ENCODE assay signal across 32 cellular contexts in genomic region chr5:94017579-94017978, GRCh38.
DNase-seq lines count a peak whose midpoint lies in the region; ATAC-seq and TF ChIP-seq lines count a peak whose summit lies in the region.
"Had no signal": no experiment of that assay in that cellular context is flagged by ENCODE, and none has a peak within 500 bp of the region (broad histone marks: within the 10 kb centered on the region; RNA-seq: fewer than 3 reads in every experiment).

No MANE protein-coding gene starts in this region.

- no peaks in the 10 kb centered on the region; the same call in 1 of the 2 replicates for H3K79me2 ChIP-seq in GM23248 (ENCODE audit: insufficient read depth)

- no peaks in the 10 kb centered on the region for H3K36me3 ChIP-seq in GM23248 (ENCODE audit: low read depth)
- H3K36me3 ChIP-seq in MG63 = peaks cover 45% of the 10 kb centered on the region
- H3K36me3 ChIP-seq in Peyer's patch = no peaks in the 10 kb centered on the region
- H3K36me3 ChIP-seq: colonic mucosa, HAP-1, lower lobe of right lung, neural progenitor cell, thyroid gland had no signal

- H3K27ac Mint-ChIP-seq in activated naive CD8-positive, alpha-beta T cell treated with anti-CD3 and anti-CD28 coated beads, Interleukin-2, amount 50 U/mL, for 24 hours = no peak overlapping the region
- H3K27ac Mint-ChIP-seq: activated CD4-positive, alpha-beta memory T cell treated with anti-CD3 and anti-CD28 coated beads for 36 hours; activated naive CD8-positive, alpha-beta T cell treated with anti-CD3 and anti-CD28 coated beads for 36 hours; activated T-helper 17 cell treated with anti-CD3 and anti-CD28 coated beads, Interleukin-2, amount 50 U/mL, for 72 hours; CD4-positive, alpha-beta T cell; neural progenitor cell; stimulated activated naive CD8-positive, alpha-beta T cell treated with anti-CD3 and anti-CD28 coated beads, Interleukin-15, Interleukin-2, amounts not matched to agents 100 ng/mL and 50 ng/mL, for 24 hours had no signal

- 70 to 84% methylated on average over 2 of the region's 2 CpGs for WGBS in GM23248 (ENCODE audit: low coverage in 1 of 2, low lambda C conversion rate in 2 of 2, missing lambda C conversion rate in 2 of 2), 2 experiments

- H4K20me1 ChIP-seq in GM23248 (ENCODE audit: insufficient read depth) = no peaks in the 10 kb centered on the region

- TF ChIP-seq CTCF in cardiac fibroblast (IDR thresholded peaks at IDR 0.05; ENCODE audit: low read depth, low read length) (no peak), Peyer's patch (IDR thresholded peaks at IDR 0.05) (no peak)

- no peak for ATAC-seq in activated naive CD8-positive, alpha-beta T cell treated with anti-CD3 and anti-CD28 coated beads, Interleukin-2, amount 50 U/mL, for 24 hours
- ATAC-seq: activated T-helper 17 cell treated with anti-CD3 and anti-CD28 coated beads, Interleukin-2, amount 50 U/mL, for 72 hours; body of pancreas; lower lobe of right lung had no signal

- H3K4me3 ChIP-seq in GM23248 (no peak overlapping the region), MG63 (no peak overlapping the region), cardiac fibroblast (replicated peaks in 1 of 2; ENCODE audit: low read depth in 2 of 2, low read length in 2 of 2) (no peak overlapping the region), Peyer's patch (no peak overlapping the region)
- H3K4me3 ChIP-seq: body of pancreas, colonic mucosa, HAP-1, lower lobe of right lung, neural progenitor cell, sigmoid colon, thyroid gland had no signal

- H3K4me1 Mint-ChIP-seq in activated naive CD8-positive, alpha-beta T cell treated with anti-CD3 and anti-CD28 coated beads, Interleukin-2, amount 50 U/mL, for 24 hours = no peaks in the 10 kb centered on the region
- H3K4me1 Mint-ChIP-seq: activated naive CD8-positive, alpha-beta T cell treated with anti-CD3 and anti-CD28 coated beads for 36 hours; activated T-helper 17 cell treated with anti-CD3 and anti-CD28 coated beads, Interleukin-2, amount 50 U/mL, for 72 hours; neural progenitor cell had no signal

- in situ Hi-C loops in GM23248 (cut with MboI) = no loop called here

- peaks cover 6% of the 10 kb centered on the region; the same call in 1 of the 2 replicates for H3F3A ChIP-seq in GM23248 (ENCODE audit: insufficient read depth)

- no peak for TF ChIP-seq POLR2A in Peyer's patch (IDR thresholded peaks at IDR 0.05)

- peak; percentile 19 for DNase-seq in GM23248
- peak; percentile 30 for DNase-seq in MG63
- DNase-seq in cardiac fibroblast (ENCODE audit: low read depth in 2 of 2) = peak; percentile 8 to 67
- DNase-seq in myocyte (ENCODE audit: low read depth) = peak; percentile 48
- DNase-seq in activated naive CD8-positive, alpha-beta T cell treated with anti-CD3 and anti-CD28 coated beads, Interleukin-2, amount 50 U/mL, for 24 hours = no peak
- DNase-seq in activated naive CD4-positive, alpha-beta T cell treated with anti-CD3 and anti-CD28 coated beads, Interleukin-2, amount 50 U/mL, for 16 hours = no peak
- no peak for DNase-seq in Peyer's patch
- DNase-seq: activated CD4-positive, alpha-beta memory T cell treated with anti-CD3 and anti-CD28 coated beads for 36 hours; activated CD4-positive, CD25-positive, alpha-beta regulatory T cell; activated CD8-positive, alpha-beta memory T cell treated with anti-CD3 and anti-CD28 coated beads, Interleukin-2, amount 50 U/mL, for 48 hours; activated naive CD8-positive, alpha-beta T cell treated with anti-CD3 and anti-CD28 coated beads for 36 hours; body of pancreas; CD4-positive, alpha-beta T cell; colonic mucosa; effector memory CD4-positive, alpha-beta T cell; GF-D8; kidney; lower lobe of right lung; NCI-H1105 treated with DMSO at 0.1 percent for 48 hours; NCI-H2029; NCI-H2227 treated with DMSO at 0.1 percent for 48 hours; NCI-H82; SHP77; sigmoid colon; stimulated activated CD4-positive, alpha-beta T cell treated with anti-CD3 and anti-CD28 coated beads, Interleukin-15, amount 100 ng/mL, for 24 hours; SW 1271; thyroid gland had no signal

- H3K27me3 ChIP-seq in GM23248 (replicated peaks; ENCODE audit: insufficient read depth) (no peaks in the 10 kb centered on the region), MG63 (no peaks in the 10 kb centered on the region), Peyer's patch (no peaks in the 10 kb centered on the region)
- H3K27me3 ChIP-seq: body of pancreas, colonic mucosa, neural progenitor cell, sigmoid colon, thyroid gland had no signal

- no peak overlapping the region for H3K9ac ChIP-seq in GM23248
- H3K9ac ChIP-seq: neural progenitor cell had no signal

- peaks cover 90% of the 10 kb centered on the region for H3K36me3 Mint-ChIP-seq in activated naive CD8-positive, alpha-beta T cell treated with anti-CD3 and anti-CD28 coated beads, Interleukin-2, amount 50 U/mL, for 24 hours (ENCODE audit: low read depth)

- H3K9me2 ChIP-seq in GM23248 (ENCODE audit: insufficient read depth) = no peaks in the 10 kb centered on the region

- no peaks in the 10 kb centered on the region for H3K27me3 Mint-ChIP-seq in activated naive CD8-positive, alpha-beta T cell treated with anti-CD3 and anti-CD28 coated beads, Interleukin-2, amount 50 U/mL, for 24 hours
- H3K27me3 Mint-ChIP-seq: activated CD4-positive, alpha-beta memory T cell treated with anti-CD3 and anti-CD28 coated beads for 36 hours; activated naive CD8-positive, alpha-beta T cell treated with anti-CD3 and anti-CD28 coated beads for 36 hours; activated T-helper 17 cell treated with anti-CD3 and anti-CD28 coated beads, Interleukin-2, amount 50 U/mL, for 72 hours; CD4-positive, alpha-beta T cell; stimulated activated naive CD8-positive, alpha-beta T cell treated with anti-CD3 and anti-CD28 coated beads, Interleukin-15, Interleukin-2, amounts not matched to agents 100 ng/mL and 50 ng/mL, for 24 hours had no signal

- no peak overlapping the region for H2AFZ ChIP-seq in GM23248
- H2AFZ ChIP-seq: neural progenitor cell had no signal

- H3K9me3 ChIP-seq in GM23248 (ENCODE audit: low read depth) (peaks cover 3% of the 10 kb centered on the region), MG63 (peaks cover 47% of the 10 kb centered on the region), Peyer's patch (peaks cover 0 to 6% (median 0%) of the 10 kb centered on the region in 4 donors)
- H3K9me3 ChIP-seq: colonic mucosa, thyroid gland had no signal

- no peak overlapping the region for H3K4me2 ChIP-seq in GM23248 (ENCODE audit: unreplicated experiment)
- H3K4me2 ChIP-seq: neural progenitor cell had no signal

- H3K4me1 ChIP-seq in GM23248 (ENCODE audit: insufficient read depth) (peaks cover 12% of the 10 kb centered on the region), Peyer's patch (no peaks in the 10 kb centered on the region)
- H3K4me1 ChIP-seq: colonic mucosa, HAP-1, lower lobe of right lung, neural progenitor cell, sigmoid colon, thyroid gland had no signal

- H3K9me3 Mint-ChIP-seq in activated naive CD8-positive, alpha-beta T cell treated with anti-CD3 and anti-CD28 coated beads, Interleukin-2, amount 50 U/mL, for 24 hours = peaks cover 50% of the 10 kb centered on the region

- H3K4me3 Mint-ChIP-seq in activated naive CD8-positive, alpha-beta T cell treated with anti-CD3 and anti-CD28 coated beads, Interleukin-2, amount 50 U/mL, for 24 hours = no peak overlapping the region
- H3K4me3 Mint-ChIP-seq: activated CD4-positive, alpha-beta memory T cell treated with anti-CD3 and anti-CD28 coated beads for 36 hours; activated naive CD8-positive, alpha-beta T cell treated with anti-CD3 and anti-CD28 coated beads for 36 hours; activated T-helper 17 cell treated with anti-CD3 and anti-CD28 coated beads, Interleukin-2, amount 50 U/mL, for 72 hours; CD4-positive, alpha-beta T cell; neural progenitor cell; stimulated activated naive CD8-positive, alpha-beta T cell treated with anti-CD3 and anti-CD28 coated beads, Interleukin-15, Interleukin-2, amounts not matched to agents 100 ng/mL and 50 ng/mL, for 24 hours had no signal

- H3K27ac ChIP-seq in GM23248 (no peak overlapping the region), Peyer's patch (no peak overlapping the region)
- H3K27ac ChIP-seq: body of pancreas, colonic mucosa, HL-60, lower lobe of right lung, neural progenitor cell, sigmoid colon, thyroid gland had no signal

Comparison
In these comparisons a context has a peak if more than half of its experiments do, and no peak if none do; other contexts are left out.
1. DNase-seq: peak in GM23248 (single experiment), MG63 (single experiment), cardiac fibroblast (2 of 2) and myocyte (single experiment); none in activated naive CD8-positive, alpha-beta T cell treated with anti-CD3 and anti-CD28 coated beads, Interleukin-2, amount 50 U/mL, for 24 hours (single experiment), activated naive CD4-positive, alpha-beta T cell treated with anti-CD3 and anti-CD28 coated beads, Interleukin-2, amount 50 U/mL, for 16 hours (single experiment) and Peyer's patch (0 of 3).